In the genomic region with DNA sequence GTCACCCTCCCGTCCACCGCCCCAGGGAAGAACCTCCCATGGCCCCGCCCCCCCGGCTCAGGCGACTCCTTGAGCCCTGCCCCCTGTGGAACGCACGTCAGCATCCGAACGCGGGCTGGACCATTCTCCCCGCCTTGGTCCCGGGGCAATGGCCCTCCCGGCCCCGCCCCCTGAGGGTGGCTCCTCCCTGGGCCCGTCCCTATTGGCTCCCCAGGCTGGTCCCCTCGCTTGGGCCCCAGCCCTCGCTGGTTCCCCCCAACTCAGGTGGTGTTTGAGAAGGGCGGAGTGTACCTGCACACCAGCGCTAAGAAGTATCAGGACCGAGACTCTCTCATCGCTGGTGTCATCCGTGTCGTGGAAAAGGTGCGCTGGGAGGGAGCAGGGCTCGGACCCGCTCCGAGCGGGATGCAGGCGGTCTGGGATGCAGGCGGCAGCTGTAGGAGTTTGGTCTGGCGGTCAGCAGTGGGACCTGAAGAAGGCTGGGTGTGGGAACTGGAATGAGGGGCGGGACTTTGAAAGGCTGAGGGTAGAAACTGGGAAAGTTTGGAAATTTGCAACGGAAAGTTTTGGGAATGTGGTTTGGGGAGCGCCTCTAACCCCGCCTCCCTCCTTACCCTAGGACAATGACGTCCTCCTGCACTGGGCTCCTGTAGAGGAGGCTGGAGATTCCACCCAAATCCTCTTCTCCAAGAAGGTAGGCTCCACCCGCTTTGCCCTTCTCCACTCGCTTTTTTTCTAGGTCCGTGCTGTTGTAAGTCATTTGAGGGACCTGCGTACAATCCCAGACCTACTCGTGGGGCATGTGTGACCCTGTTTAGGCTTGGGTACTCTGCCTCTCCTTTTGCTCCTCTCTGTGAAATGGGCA, we compare ENCODE assay signal across 8 cellular contexts. TPM values are rescaled to one million over a fixed set of nuclear protein-coding genes. Genes with fewer than 3 reads are reported as not detected.
DNase-seq lines count a peak whose midpoint lies in the region; ATAC-seq and TF ChIP-seq lines count a peak whose summit lies in the region.

No MANE protein-coding gene starts in this region.

- peaks cover 29% of the 10 kb centered on the region for H3K4me1 Mint-ChIP-seq in CD8-positive, alpha-beta T cell (ENCODE audit: low read depth)
- H3K4me1 Mint-ChIP-seq in activated CD4-positive, alpha-beta memory T cell treated with anti-CD3 and anti-CD28 coated beads for 36 hours (ENCODE audit: low read depth) = peaks cover 25% of the 10 kb centered on the region

- DNase-seq in CD8-positive, alpha-beta T cell = peak; percentile 96 to 98 (median 98)
- DNase-seq in NCI-H748 treated with DMSO at 0.1 percent for 48 hours (lab: John Stamatoyannopoulos, UW) (peak; percentile 95), lung microvascular endothelial cell (ENCODE audit: low read depth in 2 of 2) (peak; percentile 98)
- DNase-seq in activated CD4-positive, alpha-beta memory T cell treated with anti-CD3 and anti-CD28 coated beads for 36 hours = peak; percentile 99
- peak; percentile 98 for DNase-seq in effector CD4-positive, alpha-beta T cell
- DNase-seq in stimulated activated CD4-positive, alpha-beta T cell treated with anti-CD3 and anti-CD28 coated beads, TNF-alpha, amount 100 ng/mL, for 48 hours (ENCODE audit: low read depth in 3 of 3) = peak; percentile 98 to 100 (median 98)

- no peaks in the 10 kb centered on the region for H3K9me3 Mint-ChIP-seq in CD8-positive, alpha-beta T cell
- no peaks in the 10 kb centered on the region for H3K9me3 Mint-ChIP-seq in activated CD4-positive, alpha-beta memory T cell treated with anti-CD3 and anti-CD28 coated beads for 36 hours

- peak overlapping the region; percentile 68 for H3K4me3 ChIP-seq in CD8-positive, alpha-beta T cell (ENCODE audit: low read depth, low read length)

- CTCF ChIA-PET in CD8-positive, alpha-beta T cell (lab: Charles Lee) = interaction anchor here (1.1 kb wide), 1 partner anchor 11 kb away, joined by 5 read pairs; no protein-coding TSS in a partner anchor
- CTCF ChIA-PET in activated CD4-positive, alpha-beta memory T cell treated with anti-CD3 and anti-CD28 coated beads for 36 hours (lab: Charles Lee) = interaction anchor here (0.9 kb wide), 1 partner anchor 160 kb away, joined by 3 read pairs; no protein-coding TSS in a partner anchor

- POLR2A ChIA-PET in CD8-positive, alpha-beta T cell (lab: Charles Lee) = interaction anchor here (0.5 to 4.8 kb wide), 9 partner anchors 8 to 315 kb away, joined by 3 to 32 read pairs (median 12); a partner anchor contains a TSS
- POLR2A ChIA-PET in activated CD4-positive, alpha-beta memory T cell treated with anti-CD3 and anti-CD28 coated beads for 36 hours (lab: Charles Lee) = interaction anchor here (0.8 to 2.9 kb wide), 8 partner anchors 9 to 51 kb away, joined by 3 to 21 read pairs (median 6); a partner anchor contains a TSS

- H3K4me3 Mint-ChIP-seq in CD8-positive, alpha-beta T cell = no peak overlapping the region
- H3K4me3 Mint-ChIP-seq in activated CD4-positive, alpha-beta memory T cell treated with anti-CD3 and anti-CD28 coated beads for 36 hours = no peak overlapping the region

- peak overlapping the region; percentile 98 for H3K27ac ChIP-seq in CD8-positive, alpha-beta T cell (ENCODE audit: low read depth, low read length)

- intact Hi-C loops in CD8-positive, alpha-beta T cell (cut with DNase I, micrococcal nuclease) = loop anchor here (1.0 to 5.0 kb wide), 20 partner anchors 9 to 1516 kb away; a partner anchor contains a TSS
- intact Hi-C loops in activated CD4-positive, alpha-beta memory T cell treated with anti-CD3 and anti-CD28 coated beads for 36 hours (cut with micrococcal nuclease) = loop anchor here (1.0 to 5.0 kb wide), 9 partner anchors 9 to 1239 kb away; a partner anchor contains a TSS

- H3K36me3 ChIP-seq in CD8-positive, alpha-beta T cell (ENCODE audit: insufficient read depth, low read length) = peaks cover 28% of the 10 kb centered on the region

- ATAC-seq in CD8-positive, alpha-beta T cell = peak; percentile 66
- ATAC-seq in GM19438 (IDR thresholded peaks at IDR 0.05; ENCODE audit: low read depth, unreplicated experiment) (peak; percentile 43), HG03558 (IDR thresholded peaks at IDR 0.05; ENCODE audit: extremely low read depth, unreplicated experiment) (peak; percentile 20)

- H3K27ac Mint-ChIP-seq in CD8-positive, alpha-beta T cell = no peak overlapping the region
- H3K27ac Mint-ChIP-seq in activated CD4-positive, alpha-beta memory T cell treated with anti-CD3 and anti-CD28 coated beads for 36 hours = no peak overlapping the region

- no peaks in the 10 kb centered on the region for H3K27me3 ChIP-seq in CD8-positive, alpha-beta T cell (ENCODE audit: insufficient read depth, low read length)

- H3K36me3 Mint-ChIP-seq in CD8-positive, alpha-beta T cell = peaks cover 43% of the 10 kb centered on the region
- peaks cover 37% of the 10 kb centered on the region for H3K36me3 Mint-ChIP-seq in activated CD4-positive, alpha-beta memory T cell treated with anti-CD3 and anti-CD28 coated beads for 36 hours

- no peaks in the 10 kb centered on the region for H3K9me3 ChIP-seq in CD8-positive, alpha-beta T cell (ENCODE audit: low read length)

- H3K27me3 Mint-ChIP-seq in CD8-positive, alpha-beta T cell (ENCODE audit: low read depth) = no peaks in the 10 kb centered on the region
- H3K27me3 Mint-ChIP-seq in activated CD4-positive, alpha-beta memory T cell treated with anti-CD3 and anti-CD28 coated beads for 36 hours = no peaks in the 10 kb centered on the region

- peaks cover 22% of the 10 kb centered on the region for H3K4me1 ChIP-seq in CD8-positive, alpha-beta T cell (ENCODE audit: insufficient read depth, low read length)

- TF ChIP-seq CTCF in CD8-positive, alpha-beta T cell (IDR thresholded peaks at IDR 0.05) = no peak

RNA-seq across cellular contexts. Expression of a gene that starts 0.6 kb away (rescaled TPM):
- 10 to 100 TPM; 31.1 to 31.2 TPM for total RNA-seq in CD8-positive, alpha-beta T cell
- total RNA-seq in activated CD4-positive, alpha-beta memory T cell treated with anti-CD3 and anti-CD28 coated beads for 36 hours = 10 to 100 TPM; 32.5 to 34.7 TPM
- total RNA-seq in lung microvascular endothelial cell = 6.1 and 8.3 TPM in 2 replicates

RNA-seq across cellular contexts. Expression of a gene that starts 1.0 kb away (rescaled TPM):
- 10 to 100 TPM; 12.6 to 14.1 TPM for total RNA-seq in CD8-positive, alpha-beta T cell
- 10 to 100 TPM; 19.6 TPM for total RNA-seq in activated CD4-positive, alpha-beta memory T cell treated with anti-CD3 and anti-CD28 coated beads for 36 hours
- total RNA-seq in lung microvascular endothelial cell = 5.7 and 8.1 TPM in 2 replicates

RNA-seq across cellular contexts. Expression of a gene that starts 10.7 kb away (rescaled TPM):
- total RNA-seq in CD8-positive, alpha-beta T cell = 100 to 1,000 TPM in 1 of 2 experiments, 10 to 100 TPM in 1; 98.9 to 114 TPM
- total RNA-seq in activated CD4-positive, alpha-beta memory T cell treated with anti-CD3 and anti-CD28 coated beads for 36 hours = 10 to 100 TPM; 88.7 to 98.6 TPM
- total RNA-seq in lung microvascular endothelial cell = 25.5 and 27.4 TPM in 2 replicates

RNA-seq across cellular contexts. Expression of a gene that starts 18.6 kb away (rescaled TPM):
- total RNA-seq in CD8-positive, alpha-beta T cell = 1 to 10 TPM; 7.9 to 8.1 TPM
- total RNA-seq in activated CD4-positive, alpha-beta memory T cell treated with anti-CD3 and anti-CD28 coated beads for 36 hours = 100 to 1,000 TPM; 108 to 111 TPM
- total RNA-seq in lung microvascular endothelial cell = 0.40 and 1.7 TPM in 2 replicates

RNA-seq across cellular contexts. Expression of a gene that starts 27.2 kb away (rescaled TPM):
- 100 to 1,000 TPM; 112 to 116 TPM for total RNA-seq in CD8-positive, alpha-beta T cell
- total RNA-seq in activated CD4-positive, alpha-beta memory T cell treated with anti-CD3 and anti-CD28 coated beads for 36 hours = 100 to 1,000 TPM; 105 to 108 TPM
- 42.1 and 49.6 TPM in 2 replicates for total RNA-seq in lung microvascular endothelial cell

Comparison
In these comparisons a context has a peak if more than half of its experiments do, and no peak if none do; other contexts are left out.
1. Peak in every context shown above with its lines: DNase-seq, ATAC-seq, H3K4me3 ChIP-seq and H3K27ac ChIP-seq.